Comparison of ENCODE assay signal across 14 cellular contexts in the genomic region with DNA sequence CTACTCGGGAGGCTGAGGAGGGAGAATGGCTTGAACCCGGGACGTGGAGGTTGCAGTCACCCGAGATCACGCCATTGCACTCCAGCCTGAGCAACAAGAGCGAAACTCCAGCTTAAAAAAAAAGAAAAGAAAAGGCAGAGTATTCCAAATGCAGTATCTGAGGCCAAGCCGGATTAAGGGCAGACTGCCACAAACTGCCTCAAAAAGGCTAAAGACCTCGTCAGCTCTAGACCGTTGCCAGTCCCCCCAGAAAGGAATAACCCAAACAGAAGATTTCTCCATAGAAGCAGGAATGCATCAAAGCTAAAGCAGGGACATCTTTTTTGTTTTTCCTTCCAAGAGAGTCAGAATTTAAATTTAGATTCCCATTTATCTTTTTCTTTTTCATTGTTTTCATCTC.
DNase-seq lines count a peak whose midpoint lies in the region; ATAC-seq and TF ChIP-seq lines count a peak whose summit lies in the region.
"Had no signal": no experiment of that assay in that cellular context is flagged by ENCODE, and none has a peak within 500 bp of the region (broad histone marks: within the 10 kb centered on the region; RNA-seq: fewer than 3 reads in every experiment).

No MANE protein-coding gene starts in this region.

- no peak overlapping the region for H4K5ac ChIP-seq in IMR-90 (ENCODE audit: low read depth, low read length)

- no peak overlapping the region for H3K4me3 Mint-ChIP-seq in activated CD8-positive, alpha-beta T cell treated with anti-CD3 and anti-CD28 coated beads, Interleukin-2, amount 10 ng/mL, durations not matched to agents 7 days and 5 days

- H3K27me3 ChIP-seq in IMR-90 (ENCODE audit: control insufficient read depth, insufficient read depth, low read length) (no peaks in the 10 kb centered on the region), fibroblast of lung (ENCODE audit: control insufficient read depth, insufficient read depth, low read length) (no peaks in the 10 kb centered on the region), stomach smooth muscle (ENCODE audit: control insufficient read depth in 1 of 2, insufficient read depth in 2 of 2, low read length in 2 of 2) (no peaks in the 10 kb centered on the region)
- H3K27me3 ChIP-seq: SJCRH30 had no signal

- 0 out of 2 replicates have a peak overlapping the region, but pooled peaks have one; percentile 13 for H3K23ac ChIP-seq in IMR-90 (ENCODE audit: low read depth, low read length)

- peak overlapping the region; percentile 16; the same call in 1 of the 2 replicates for H2BK120ac ChIP-seq in IMR-90 (ENCODE audit: low read depth, low read length)

- H3K9ac ChIP-seq in IMR-90 (ENCODE audit: low read depth, low read length) (peak overlapping the region; percentile 20; the same call in 1 of the 2 replicates), fibroblast of lung (ENCODE audit: insufficient read depth, low read length) (no peak overlapping the region), stomach smooth muscle (ENCODE audit: low read length in 2 of 2) (peak overlapping the region; percentile 6 to 39)

- POLR2A ChIA-PET in IMR-90 (lab: Charles Lee; ENCODE audit: unreplicated experiment), result interaction anchor here (0.5 to 0.6 kb wide), 2 partner anchors 8 to 701 kb away, joined by 3 to 4 read pairs; no protein-coding TSS in a partner anchor
- POLR2A ChIA-PET in activated CD8-positive, alpha-beta T cell treated with anti-CD3 and anti-CD28 coated beads, Interleukin-2, amount 10 ng/mL, durations not matched to agents 7 days and 5 days (lab: Charles Lee), result interaction anchor here (0.6 kb wide), 1 partner anchor 28 kb away, joined by 4 read pairs; no protein-coding TSS in a partner anchor

- intact Hi-C loops in IMR-90 (cut with micrococcal nuclease), result no loop called here

- peaks cover 26 to 67% of the 10 kb centered on the region in 2 experiments for H3K79me1 ChIP-seq in IMR-90 (ENCODE audit: low read depth in 1 of 2, low read length in 2 of 2)

- peak overlapping the region; percentile 72 for H3K27ac ChIP-seq in IMR-90 (ENCODE audit: insufficient read depth, low read length)
- H3K27ac ChIP-seq in fibroblast of lung (ENCODE audit: insufficient read depth, low read length), result peak overlapping the region; percentile 80
- peak overlapping the region; percentile 84 for H3K27ac ChIP-seq in mesodermal cell (ENCODE audit: low read depth, low read length, severe bottlenecking)
- peak overlapping the region; percentile 92 for H3K27ac ChIP-seq in stomach smooth muscle (ENCODE audit: low read length)
- H3K27ac ChIP-seq: HL-60, SJCRH30 had no signal

- peak overlapping the region; percentile 47 for H3K4me2 ChIP-seq in IMR-90 (ENCODE audit: low read depth, low read length)
- peak overlapping the region; percentile 68 for H3K4me2 ChIP-seq in fibroblast of lung (ENCODE audit: extremely low read depth, insufficient read depth, low read length)

- no peaks in the 10 kb centered on the region for H3K4me1 Mint-ChIP-seq in activated CD8-positive, alpha-beta T cell treated with anti-CD3 and anti-CD28 coated beads, Interleukin-2, amount 10 ng/mL, durations not matched to agents 7 days and 5 days (ENCODE audit: low read depth)

- H2AK9ac ChIP-seq in IMR-90 (replicated peaks; ENCODE audit: low read depth, low read length, poor library complexity), result no peak overlapping the region

- TF ChIP-seq POLR2A in IMR-90 (IDR thresholded peaks at IDR 0.05; ENCODE audit: low read depth, low read length), result no peak

- DNase-seq in IMR-90 (peak; percentile 63), fibroblast of lung (ENCODE audit: low read depth in 2 of 2) (peak; percentile 82 to 88), KG1 (lab: John Stamatoyannopoulos, UW) (no peak)
- no peak for DNase-seq in activated CD8-positive, alpha-beta memory T cell treated with anti-CD3 and anti-CD28 coated beads, Interleukin-2, amount 50 U/mL, for 48 hours
- DNase-seq in activated CD8-positive, alpha-beta T cell treated with anti-CD3 and anti-CD28 coated beads, Interleukin-2, amount 10 ng/mL, durations not matched to agents 7 days and 5 days, result no peak
- DNase-seq: activated naive CD4-positive, alpha-beta T cell; effector CD4-positive, alpha-beta T cell; NCI-H526; SJCRH30 had no signal

- BruUV-seq in IMR-90 (replicated peaks; lab: Mats Ljungman, UMichigan), result no TSS peak

- H3K4me1 ChIP-seq in IMR-90 (ENCODE audit: control insufficient read depth, insufficient read depth, low read length) (peaks cover 17% of the 10 kb centered on the region), fibroblast of lung (ENCODE audit: control insufficient read depth, extremely low read depth, insufficient read depth, low read length) (peaks cover 10% of the 10 kb centered on the region), mesodermal cell (ENCODE audit: control insufficient read depth, insufficient read depth, low read length, poor library complexity, severe bottlenecking) (peaks cover 33% of the 10 kb centered on the region), stomach smooth muscle (ENCODE audit: control insufficient read depth, insufficient read depth, low read length) (peaks cover 25% of the 10 kb centered on the region)

- H3K27me3 Mint-ChIP-seq in activated CD8-positive, alpha-beta T cell treated with anti-CD3 and anti-CD28 coated beads, Interleukin-2, amount 10 ng/mL, durations not matched to agents 7 days and 5 days (ENCODE audit: low read depth), result peaks cover 9% of the 10 kb centered on the region

- TF ChIP-seq RAD21 in IMR-90 (IDR thresholded peaks at IDR 0.05; ENCODE audit: low read length), result no peak

- H3K36me3 Mint-ChIP-seq in activated CD8-positive, alpha-beta T cell treated with anti-CD3 and anti-CD28 coated beads, Interleukin-2, amount 10 ng/mL, durations not matched to agents 7 days and 5 days (ENCODE audit: low read depth), result no peaks in the 10 kb centered on the region

- peak overlapping the region; percentile 5 for H4K91ac ChIP-seq in IMR-90 (ENCODE audit: insufficient read depth, low read depth, low read length)

- no peak overlapping the region for H2AFZ ChIP-seq in IMR-90 (replicated peaks; ENCODE audit: low read length, poor library complexity)
- H2AFZ ChIP-seq in fibroblast of lung (ENCODE audit: low read length), result no peak overlapping the region

- H3K4me3 ChIP-seq in IMR-90 (ENCODE audit: insufficient read depth, low read depth, low read length) (no peak overlapping the region), fibroblast of lung (replicated peaks in 1 of 4; ENCODE audit: control extremely low read depth in 1 of 4, insufficient read depth in 1 of 4, low read depth in 3 of 4, low read length in 4 of 4) (peak overlapping the region in 1 of 4 experiments; percentile 3), mesodermal cell (ENCODE audit: extremely low read depth, insufficient read depth, low read length, poor library complexity, severe bottlenecking) (no peak overlapping the region), stomach smooth muscle (ENCODE audit: low read length in 2 of 2) (peak overlapping the region; percentile 23 to 62)
- H3K4me3 ChIP-seq: SJCRH30 had no signal

- H3K9me3 ChIP-seq in IMR-90 (ENCODE audit: control insufficient read depth, insufficient read depth, low read length) (no peaks in the 10 kb centered on the region), fibroblast of lung (ENCODE audit: control insufficient read depth, insufficient read depth, low read depth, low read length) (no peaks in the 10 kb centered on the region), mesodermal cell (ENCODE audit: control insufficient read depth, low read length) (no peaks in the 10 kb centered on the region), stomach smooth muscle (ENCODE audit: control insufficient read depth in 2 of 2, low read length in 2 of 2) (no peaks in the 10 kb centered on the region)
- H3K9me3 ChIP-seq: SJCRH30 had no signal

- in situ Hi-C loops in IMR-90 (cut with MboI; ENCODE audit: low sequenced_read_pairs), result no loop called here

- H3K18ac ChIP-seq in IMR-90 (ENCODE audit: low read depth, low read length), result no peak overlapping the region

- no peak overlapping the region for H2BK20ac ChIP-seq in IMR-90 (ENCODE audit: low read depth, low read length)

- peaks cover 19% of the 10 kb centered on the region for H3K9me1 ChIP-seq in IMR-90 (ENCODE audit: insufficient read depth, low read length)

- no peak overlapping the region for H3K27ac Mint-ChIP-seq in activated CD8-positive, alpha-beta T cell treated with anti-CD3 and anti-CD28 coated beads, Interleukin-2, amount 10 ng/mL, durations not matched to agents 7 days and 5 days

- no peak overlapping the region for H2AK5ac ChIP-seq in IMR-90 (ENCODE audit: low read depth, low read length)

- WGBS in IMR-90 (ENCODE audit: extremely low coverage in 2 of 2, insufficient read length in 1 of 2), 2 experiments, result 45% methylated on average over 5 of the region's 9 CpGs; no CpG with 5 or more reads in 1 of the 2 experiments
- WGBS in mesodermal cell (ENCODE audit: insufficient coverage in 2 of 2), 2 experiments, result 96 to 98% methylated on average over 8 to 9 of the region's 9 CpGs

- CTCF ChIA-PET in IMR-90 (lab: Yijun Ruan, JAX), result interaction anchor here (0.6 to 1.1 kb wide), 5 partner anchors 9 to 145 kb away, joined by 3 to 4 read pairs (median 3); no protein-coding TSS in a partner anchor
- CTCF ChIA-PET in activated CD8-positive, alpha-beta T cell treated with anti-CD3 and anti-CD28 coated beads, Interleukin-2, amount 10 ng/mL, durations not matched to agents 7 days and 5 days (lab: Charles Lee), result interaction anchor here (1.8 kb wide), 1 partner anchor 17 kb away, joined by 8 read pairs; no protein-coding TSS in a partner anchor

- no peak for TF ChIP-seq CTCF in IMR-90 (conservative IDR thresholded peaks at IDR 0.05; ENCODE audit: low read depth, low read length)
- TF ChIP-seq CTCF in fibroblast of lung (conservative IDR thresholded peaks at IDR 0.05 in 1 of 2, IDR thresholded peaks at IDR 0.05 in 1 of 2; ENCODE audit: low read depth in 1 of 2, low read length in 2 of 2), result no peak

- peak overlapping the region; percentile 76 for H3K4ac ChIP-seq in IMR-90 (ENCODE audit: low read depth, low read length)

- ATAC-seq in IMR-90 (ENCODE audit: low read depth) (peak; percentile 12; the same call in 1 of the 2 replicates), HG02840 (IDR thresholded peaks at IDR 0.05; ENCODE audit: low FRiP score, unreplicated experiment) (no peak)
- ATAC-seq in activated CD8-positive, alpha-beta T cell treated with anti-CD3 and anti-CD28 coated beads, Interleukin-2, amount 10 ng/mL, durations not matched to agents 7 days and 5 days, result no peak
- ATAC-seq: activated CD4-positive, CD25-positive, alpha-beta regulatory T cell treated with anti-CD3 and anti-CD28 coated beads, Interleukin-2, amount 50 U/mL, for 24 hours had no signal

- dilution Hi-C loops in IMR-90 (cut with HindIII; ENCODE audit: low sequenced_read_pairs, unreplicated experiment), result no loop called here

- no peak overlapping the region for H3K56ac ChIP-seq in IMR-90 (ENCODE audit: extremely low read depth, insufficient read depth, low read length)

- no peak overlapping the region for H4K8ac ChIP-seq in IMR-90 (ENCODE audit: low read depth in 2 of 2, low read length in 2 of 2)

- peaks cover 13% of the 10 kb centered on the region for H4K20me1 ChIP-seq in IMR-90 (ENCODE audit: insufficient read depth, low read length)
- H4K20me1 ChIP-seq in fibroblast of lung (ENCODE audit: control insufficient read depth, extremely low read depth, insufficient read depth, low read length), result no peaks in the 10 kb centered on the region

- no peaks in the 10 kb centered on the region for H3K9me3 Mint-ChIP-seq in activated CD8-positive, alpha-beta T cell treated with anti-CD3 and anti-CD28 coated beads, Interleukin-2, amount 10 ng/mL, durations not matched to agents 7 days and 5 days (ENCODE audit: insufficient read depth)

- H2BK15ac ChIP-seq in IMR-90 (ENCODE audit: low read depth, low read length), result no peak overlapping the region

- H2BK5ac ChIP-seq in IMR-90 (ENCODE audit: low read depth, low read length, poor library complexity, severe bottlenecking), result peak overlapping the region; percentile 73

- peaks cover 13% of the 10 kb centered on the region for H3K79me2 ChIP-seq in fibroblast of lung (ENCODE audit: control insufficient read depth, insufficient read depth, low read length)

- H3K14ac ChIP-seq in IMR-90 (replicated peaks; ENCODE audit: low read depth, low read length), result peak overlapping the region; percentile 42; the same call in 1 of the 2 replicates

- H3K36me3 ChIP-seq in IMR-90 (ENCODE audit: control insufficient read depth, insufficient read depth, low read length) (no peaks in the 10 kb centered on the region), fibroblast of lung (ENCODE audit: control insufficient read depth, insufficient read depth, low read length) (no peaks in the 10 kb centered on the region), mesodermal cell (ENCODE audit: control insufficient read depth, insufficient read depth, low read length) (peaks cover 47% of the 10 kb centered on the region), stomach smooth muscle (ENCODE audit: control insufficient read depth in 2 of 2, insufficient read depth in 2 of 2, low read length in 2 of 2) (no peaks in the 10 kb centered on the region)

Comparison
In these comparisons a context has a peak if more than half of its experiments do, and no peak if none do; other contexts are left out.
1. DNase-seq: peak in IMR-90 (single experiment) and fibroblast of lung (2 of 2); none in activated CD8-positive, alpha-beta memory T cell treated with anti-CD3 and anti-CD28 coated beads, Interleukin-2, amount 50 U/mL, for 48 hours (single experiment), activated CD8-positive, alpha-beta T cell treated with anti-CD3 and anti-CD28 coated beads, Interleukin-2, amount 10 ng/mL, durations not matched to agents 7 days and 5 days (single experiment) and KG1 (single experiment).
2. H3K4me3 ChIP-seq: peak in stomach smooth muscle (2 of 2); none in IMR-90 (single experiment) and mesodermal cell (single experiment).
3. Peak in every context shown above with its lines, with median percentiles within 50 percentile points of each other: H3K27ac ChIP-seq.